Comparison of ENCODE assay signal across 28 cellular contexts in genomic region chr10:124127965-124128810, GRCh38. TPM values are rescaled to one million over a fixed set of nuclear protein-coding genes. Genes with fewer than 3 reads are reported as not detected.
DNase-seq lines count a peak whose midpoint lies in the region; ATAC-seq, FAIRE-seq and TF ChIP-seq lines count a peak whose summit lies in the region.
"Had no signal": no experiment of that assay in that cellular context is flagged by ENCODE, and none has a peak within 500 bp of the region (broad histone marks: within the 10 kb centered on the region; RNA-seq: fewer than 3 reads in every experiment).

No MANE protein-coding gene starts in this region.

- no peak overlapping the region for H4K5ac ChIP-seq in H1 (ENCODE audit: insufficient read length, low read depth, low read length)

- no peak for ATAC-seq in DND-41 (ENCODE audit: insufficient read depth, low read depth)
- ATAC-seq: A549, GM12878, Panc1 had no signal

- intact Hi-C loops in mammary epithelial cell (cut with micrococcal nuclease): no loop called here

- peaks cover 10% of the 10 kb centered on the region; the same call in 1 of the 2 replicates for H3K23me2 ChIP-seq in H1 (ENCODE audit: low read depth, low read length)

- no peak for TF ChIP-seq POLR2A in H1 (IDR thresholded peaks at IDR 0.05; ENCODE audit: control extremely low read depth in 1 of 2, low read depth in 2 of 2, low read length in 2 of 2)

- DNase-seq in NCI-H526 (lab: John Stamatoyannopoulos, UW) (peak; percentile 23 to 54), NCI-H526 treated with DMSO at 0.1 percent for 48 hours (lab: John Stamatoyannopoulos, UW) (no peak), DND-41 (peak; percentile 31), H1 (ENCODE audit: low read depth in 1 of 2, low spot score in 2 of 2) (no peak), mesothelial cell of epicardium (ENCODE audit: low spot score in 2 of 2, unreplicated experiment in 2 of 2) (no peak), mammary epithelial cell (no peak), NOMO-1 (lab: John Stamatoyannopoulos, UW; ENCODE audit: unreplicated experiment in 2 of 2) (no peak), MG63 (no peak)
- DNase-seq: BE2C; Caco-2; CD4-positive, alpha-beta T cell; DMS 273 treated with DMSO at 0.1 percent for 48 hours; DMS79 treated with DMSO at 0.1 percent for 48 hours; IMR-90; NCI-H1105; NCI-H1930; NCI-H2171; NCI-H446; NCI-H774; NK-92 treated with Interleukin-12 subunit alpha and Interleukin-12 subunit beta, amount 100 ng/mL, for 24 hours; SIG-M5; SK-N-SH had no signal

- H2BK15ac ChIP-seq in H1 (ENCODE audit: low read length): no peak overlapping the region

- TF ChIP-seq EP300 in H1 (IDR thresholded peaks at IDR 0.05; ENCODE audit: borderline replicate concordance in 1 of 2, low read depth in 2 of 2, low read length in 2 of 2): no peak

- H3K36me3 ChIP-seq in DND-41 (ENCODE audit: insufficient read depth, low read length) (no peaks in the 10 kb centered on the region), H1 (ENCODE audit: control insufficient read depth in 2 of 4, insufficient read depth in 4 of 4, low read length in 3 of 4) (no peaks in the 10 kb centered on the region), mammary epithelial cell (ENCODE audit: insufficient read depth, low read length) (no peaks in the 10 kb centered on the region), MG63 (no peaks in the 10 kb centered on the region)
- H3K36me3 ChIP-seq: BE2C, HAP-1 had no signal

- H3K4me3 ChIP-seq in DND-41 (ENCODE audit: low read depth in 1 of 2, low read length in 2 of 2): no peak overlapping the region
- H3K4me3 ChIP-seq in H1 (ENCODE audit: extremely low read depth in 1 of 4, insufficient read depth in 2 of 4, low read depth in 3 of 4, low read length in 4 of 4): no peak overlapping the region
- H3K4me3 ChIP-seq in mammary epithelial cell (replicated peaks in 1 of 3; ENCODE audit: insufficient read depth in 1 of 3, low read depth in 2 of 3, low read length in 3 of 3): no peak overlapping the region
- H3K4me3 ChIP-seq in MG63: no peak overlapping the region
- H3K4me3 ChIP-seq: A549, GM12878, HAP-1 had no signal

- H3K4me1 ChIP-seq in DND-41 (ENCODE audit: insufficient read depth, low read length) (peaks cover 17% of the 10 kb centered on the region; the same call in 1 of the 2 replicates), H1 (replicated peaks in 1 of 4; ENCODE audit: control insufficient read depth in 3 of 4, insufficient read depth in 4 of 4, low read length in 3 of 4) (peaks cover 0 to 2% (median 0%) of the 10 kb centered on the region in 4 experiments; a peak in 2 of 7 replicates), mammary epithelial cell (ENCODE audit: insufficient read depth, low read length) (peaks cover 4% of the 10 kb centered on the region)
- H3K4me1 ChIP-seq: A549, Caco-2, HAP-1 had no signal

- H3K36me3 Mint-ChIP-seq in mesothelial cell of epicardium: no peaks in the 10 kb centered on the region

- peak overlapping the region; percentile 17 for H3K27ac Mint-ChIP-seq in mesothelial cell of epicardium
- H3K27ac Mint-ChIP-seq: CD4-positive, alpha-beta T cell had no signal

- H3K79me2 ChIP-seq in DND-41 (ENCODE audit: insufficient read depth, low read length): no peaks in the 10 kb centered on the region
- no peaks in the 10 kb centered on the region for H3K79me2 ChIP-seq in H1 (ENCODE audit: control insufficient read depth in 1 of 2, insufficient read depth in 2 of 2, low read length in 2 of 2)
- no peaks in the 10 kb centered on the region for H3K79me2 ChIP-seq in mammary epithelial cell (ENCODE audit: insufficient read depth, low read length)

- H3K9me3 ChIP-seq in DND-41 (ENCODE audit: insufficient read depth, low read length, severe bottlenecking) (no peaks in the 10 kb centered on the region), H1 (ENCODE audit: insufficient read depth in 2 of 2, low read depth in 1 of 2, low read length in 1 of 2) (no peaks in the 10 kb centered on the region), mammary epithelial cell (replicated peaks; ENCODE audit: insufficient read depth, low read length) (no peaks in the 10 kb centered on the region), MG63 (no peaks in the 10 kb centered on the region)
- H3K9me3 ChIP-seq: A549, BE2C, Caco-2, HAP-1, SK-N-SH had no signal

- no peak overlapping the region for H3K23ac ChIP-seq in H1 (ENCODE audit: insufficient read length)

- no peak overlapping the region for H3K18ac ChIP-seq in H1 (ENCODE audit: extremely low read depth, low read length)

- FAIRE-seq in H1 (lab: Jason Lieb, UNC): no peak
- FAIRE-seq: A549, GM12878, HTR-8/SVneo had no signal

- no peak overlapping the region for H2AK5ac ChIP-seq in H1 (ENCODE audit: low read depth, low read length)

- H2BK5ac ChIP-seq in H1 (ENCODE audit: low read depth, low read length): peak overlapping the region; percentile 26; the same call in 1 of the 2 replicates

- no peaks in the 10 kb centered on the region for H3K9me3 Mint-ChIP-seq in mesothelial cell of epicardium
- H3K9me3 Mint-ChIP-seq: CD4-positive, alpha-beta T cell had no signal

- in situ Hi-C loops in mammary epithelial cell (cut with MboI; ENCODE audit: low sequenced_read_pairs in 2 of 2): no loop called here

- H3K4ac ChIP-seq in H1 (replicated peaks; ENCODE audit: insufficient read length, low read depth, low read length): no peak overlapping the region

- TF ChIP-seq RAD21 in H1 (IDR thresholded peaks at IDR 0.05 in 1 of 2, conservative IDR thresholded peaks at IDR 0.05 in 1 of 2; ENCODE audit: low read depth in 2 of 2, low read length in 2 of 2): no peak

- dilution Hi-C loops in mammary epithelial cell (cut with HindIII; ENCODE audit: low sequenced_read_pairs): no loop called here

- H3K4me2 ChIP-seq in DND-41 (ENCODE audit: insufficient read depth, low read length) (no peak overlapping the region), H1 (ENCODE audit: insufficient read depth in 1 of 2, low read depth in 2 of 2, low read length in 2 of 2) (no peak overlapping the region), mammary epithelial cell (ENCODE audit: insufficient read depth, low read depth, low read length) (no peak overlapping the region)
- H3K4me2 ChIP-seq: A549, KMS-11, SK-N-SH had no signal

- H3K56ac ChIP-seq in H1 (replicated peaks; ENCODE audit: insufficient read length, low read depth, low read length): no peak overlapping the region

- no peaks in the 10 kb centered on the region for H3K79me1 ChIP-seq in H1 (ENCODE audit: low read depth, low read length)

- no TSS peak for BruUV-seq in mammary epithelial cell (replicated peaks; lab: Mats Ljungman, UMichigan)

- peak overlapping the region; percentile 11; the same call in 1 of the 2 replicates for H3K27ac ChIP-seq in DND-41 (ENCODE audit: low read length)
- no peak overlapping the region for H3K27ac ChIP-seq in H1 (ENCODE audit: low read depth, low read length)
- no peak overlapping the region for H3K27ac ChIP-seq in mammary epithelial cell (ENCODE audit: insufficient read depth, low read depth, low read length)
- H3K27ac ChIP-seq: KMS-11 had no signal

- TF ChIP-seq CTCF in DND-41 (IDR thresholded peaks at IDR 0.05; ENCODE audit: borderline replicate concordance, extremely low read depth, low read length, poor library complexity, severe bottlenecking): no peak
- TF ChIP-seq CTCF in H1 (IDR thresholded peaks at IDR 0.05; ENCODE audit: control extremely low read depth in 1 of 3, insufficient read depth in 1 of 3, low read depth in 1 of 3, low read length in 3 of 3): no peak
- no peak for TF ChIP-seq CTCF in mesothelial cell of epicardium (IDR thresholded peaks at IDR 0.05; ENCODE audit: unreplicated experiment)
- TF ChIP-seq CTCF in mammary epithelial cell (conservative IDR thresholded peaks at IDR 0.05 in 1 of 2, IDR thresholded peaks at IDR 0.05 in 1 of 2; ENCODE audit: extremely low read depth in 1 of 2, insufficient read depth in 1 of 2, low read depth in 1 of 2, low read length in 2 of 2): no peak

- H3K4me1 Mint-ChIP-seq in mesothelial cell of epicardium: peaks cover 42% of the 10 kb centered on the region

- peak overlapping the region; percentile 77 for H4K8ac ChIP-seq in H1 (ENCODE audit: extremely low read depth, insufficient read depth, low read length)

- no peaks in the 10 kb centered on the region for H3K27me3 Mint-ChIP-seq in mesothelial cell of epicardium (ENCODE audit: low read depth)

- POLR2A ChIA-PET in H1 (lab: Charles Lee; ENCODE audit: partially characterized antibody): no interaction called here

- H3K27me3 ChIP-seq in DND-41 (ENCODE audit: insufficient read depth, low read length, poor library complexity): no peaks in the 10 kb centered on the region
- peaks cover 0 to 2% (median 0%) of the 10 kb centered on the region in 4 experiments; a peak in 1 of 7 replicates for H3K27me3 ChIP-seq in H1 (replicated peaks in 1 of 4; ENCODE audit: control insufficient read depth in 3 of 4, extremely low read depth in 1 of 4, insufficient read depth in 3 of 4, low read length in 3 of 4)
- no peaks in the 10 kb centered on the region for H3K27me3 ChIP-seq in mammary epithelial cell (ENCODE audit: insufficient read depth, low read length)
- H3K27me3 ChIP-seq in MG63: no peaks in the 10 kb centered on the region
- H3K27me3 ChIP-seq: BE2C had no signal

- H3K9ac ChIP-seq in DND-41 (ENCODE audit: low read depth, low read length) (no peak overlapping the region), H1 (replicated peaks in 1 of 4; ENCODE audit: extremely low read depth in 1 of 4, low read depth in 3 of 4, low read length in 3 of 4) (no peak overlapping the region), mammary epithelial cell (ENCODE audit: insufficient read depth, low read length) (no peak overlapping the region)
- H3K9ac ChIP-seq: KMS-11, SK-N-SH had no signal

- H3K4me3 Mint-ChIP-seq in mesothelial cell of epicardium: no peak overlapping the region
- H3K4me3 Mint-ChIP-seq: CD4-positive, alpha-beta T cell had no signal

- H2AFZ ChIP-seq in DND-41 (ENCODE audit: low read depth, low read length) (no peak overlapping the region), H1 (ENCODE audit: low read length) (no peak overlapping the region; the same call in 1 of the 2 replicates), mammary epithelial cell (ENCODE audit: low read depth, low read length) (no peak overlapping the region)

- no peak overlapping the region for H2BK120ac ChIP-seq in H1 (replicated peaks; ENCODE audit: low read depth, low read length)

- peak overlapping the region; percentile 7; the same call in 1 of the 2 replicates for H2BK12ac ChIP-seq in H1 (ENCODE audit: low read depth, low read length)

- WGBS in H1 (ENCODE audit: extremely low coverage in 1 of 2, insufficient coverage in 1 of 2, insufficient read length in 1 of 2, insufficient replicate concordance in 2 of 2, low coverage in 1 of 2, low lambda C conversion rate in 2 of 2, missing lambda C conversion rate in 1 of 2), 2 experiments: 94% methylated on average over 10 of the region's 14 CpGs; no CpG with 5 or more reads in 1 of the 2 experiments
- WGBS in mammary epithelial cell (ENCODE audit: low coverage, missing lambda C conversion rate): 83% methylated on average over 9 of the region's 14 CpGs

- no peaks in the 10 kb centered on the region for H4K20me1 ChIP-seq in DND-41 (ENCODE audit: insufficient read depth, low read length)
- H4K20me1 ChIP-seq in H1 (replicated peaks in 1 of 2; ENCODE audit: control insufficient read depth in 1 of 2, insufficient read depth in 2 of 2, low read length in 2 of 2): peaks cover 0 to 9% of the 10 kb centered on the region in 2 experiments
- H4K20me1 ChIP-seq in mammary epithelial cell (ENCODE audit: insufficient read depth, low read length): no peaks in the 10 kb centered on the region

- H3K14ac ChIP-seq in H1 (ENCODE audit: insufficient read length): no peak overlapping the region

- CTCF ChIA-PET in H1 (lab: Charles Lee; ENCODE audit: partially characterized antibody) (interaction anchor here (0.6 to 2.8 kb wide), 9 partner anchors 12 to 255 kb away, joined by 3 to 24 read pairs (median 3); no protein-coding TSS in a partner anchor), mammary epithelial cell (lab: Charles Lee; ENCODE audit: low non-redundant PET) (no interaction called here)

- H2BK20ac ChIP-seq in H1 (ENCODE audit: low read length): peak overlapping the region; percentile 55; the same call in 1 of the 2 replicates

- H4K91ac ChIP-seq in H1 (replicated peaks; ENCODE audit: insufficient read length, low read length): peak overlapping the region; percentile 56

RNA-seq across cellular contexts. Expression of gene CHST15, which starts 34.8 kb away (rescaled TPM):
- 9.1 and 9.4 TPM in 2 replicates for total RNA-seq in H1 (2021; fragmentation: NEBNext Ultra II Directional; extraction: Animal tissue kit (Norgen Biotek cat#: 25700))
- polyA plus RNA-seq in H1 (2011; rRNA removed) (7.4 and 8.8 TPM in 2 replicates), mammary epithelial cell (24.5 TPM)
- polyA plus RNA-seq in H1 (2011; cell fraction: cytosol; rRNA removed): 6.8 TPM
- 9.3 TPM for polyA plus RNA-seq in H1 (2011; cell fraction: nucleus; rRNA removed)
- 5.7 to 7.3 TPM (median 6.0 TPM) in 4 replicates for polyA plus RNA-seq in H1 (2012, experiment 1 of 2)
- 2.3 TPM for polyA plus RNA-seq in H1 (2012, experiment 2 of 2)
- polyA plus RNA-seq in H1 (2013, experiment 1 of 2): 4.7 TPM
- 5.0 TPM for polyA plus RNA-seq in H1 (2013, experiment 2 of 2)
- polyA minus RNA-seq in H1 (2011; rRNA and poly(A)+ RNA removed): 17.4 and 19.5 TPM in 2 replicates
- polyA minus RNA-seq in H1 (2011; cell fraction: cytosol; rRNA and poly(A)+ RNA removed): 7.5 TPM
- polyA minus RNA-seq in H1 (2011; cell fraction: nucleus; rRNA and poly(A)+ RNA removed): 15.1 TPM
- total RNA-seq in mesothelial cell of epicardium (34.5 to 39.4 TPM (median 35.9 TPM) in 3 replicates), mammary epithelial cell (10 to 100 TPM; 47.3 to 61.0 TPM)
- polyA minus RNA-seq in mammary epithelial cell: 60.0 TPM
- total RNA-seq in MG63 (2014; rRNA removed; shearing (Covaris generic); ENCODE audit: low replicate concordance): 6.1 and 9.8 TPM in 2 replicates

Comparison
In these comparisons a context has a peak if more than half of its experiments do, and no peak if none do; other contexts are left out.
1. DNase-seq: peak in NCI-H526 (2 of 2) and DND-41 (single experiment); none in NCI-H526 treated with DMSO at 0.1 percent for 48 hours (single experiment), H1 (0 of 2), mesothelial cell of epicardium (0 of 2), mammary epithelial cell (single experiment), NOMO-1 (0 of 2) and MG63 (single experiment).